8 cellular contexts compared by ENCODE assay signal in genomic region chr2:61178603-61179545, GRCh38. TPM values are rescaled to one million over a fixed set of nuclear protein-coding genes. Genes with fewer than 3 reads are reported as not detected.
DNase-seq lines count a peak whose midpoint lies in the region; ATAC-seq and TF ChIP-seq lines count a peak whose summit lies in the region.

No MANE protein-coding gene starts in this region.

- peaks cover 15% of the 10 kb centered on the region for H3K36me3 Mint-ChIP-seq in chondrocyte (ENCODE audit: low read depth)
- peaks cover 37% of the 10 kb centered on the region for H3K36me3 Mint-ChIP-seq in nephron (ENCODE audit: low read depth)

- H3K27me3 Mint-ChIP-seq in chondrocyte (ENCODE audit: low read depth) = no peaks in the 10 kb centered on the region
- H3K27me3 Mint-ChIP-seq in nephron (ENCODE audit: low read depth) = peaks cover 7% of the 10 kb centered on the region

- peaks cover 64% of the 10 kb centered on the region for H3K79me2 ChIP-seq in DND-41 (ENCODE audit: insufficient read depth, low read length)

- no peak overlapping the region for H2AFZ ChIP-seq in DND-41 (ENCODE audit: low read depth, low read length)

- no peaks in the 10 kb centered on the region for H3K9me3 ChIP-seq in DND-41 (ENCODE audit: insufficient read depth, low read length, severe bottlenecking)
- H3K9me3 ChIP-seq in MG63 = no peaks in the 10 kb centered on the region

- H4K20me1 ChIP-seq in DND-41 (ENCODE audit: insufficient read depth, low read length) = peaks cover 31% of the 10 kb centered on the region

- peak overlapping the region; percentile 42 for H3K4me3 Mint-ChIP-seq in chondrocyte (ENCODE audit: unreplicated experiment)
- H3K4me3 Mint-ChIP-seq in nephron = peak overlapping the region; percentile 84 to 90 (median 90)

- peaks cover 60% of the 10 kb centered on the region for H3K4me1 Mint-ChIP-seq in chondrocyte (ENCODE audit: low read depth)
- peaks cover 59% of the 10 kb centered on the region for H3K4me1 Mint-ChIP-seq in nephron

- no peak for TF ChIP-seq CTCF in DND-41 (IDR thresholded peaks at IDR 0.05; ENCODE audit: borderline replicate concordance, extremely low read depth, low read length, poor library complexity, severe bottlenecking)
- TF ChIP-seq CTCF in chondrocyte (IDR thresholded peaks at IDR 0.05) = no peak
- no peak for TF ChIP-seq CTCF in nephron (IDR thresholded peaks at IDR 0.05; ENCODE audit: unreplicated experiment in 3 of 3)

- ATAC-seq in DND-41 (ENCODE audit: insufficient read depth, low read depth) (no peak), HG02973 (IDR thresholded peaks at IDR 0.05; ENCODE audit: unreplicated experiment) (no peak)

- H3K9ac ChIP-seq in DND-41 (ENCODE audit: low read depth, low read length) = peak overlapping the region; percentile 96

- H3K36me3 ChIP-seq in DND-41 (ENCODE audit: insufficient read depth, low read length) = peaks cover 51% of the 10 kb centered on the region
- H3K36me3 ChIP-seq in MG63 = peaks cover 48% of the 10 kb centered on the region

- H3K27me3 ChIP-seq in DND-41 (ENCODE audit: insufficient read depth, low read length, poor library complexity) (no peaks in the 10 kb centered on the region), MG63 (no peaks in the 10 kb centered on the region)

- H3K27ac ChIP-seq in DND-41 (ENCODE audit: low read length) = peak overlapping the region; percentile 95

- DNase-seq in DND-41 (peak; percentile 35), MG63 (peak; percentile 26), chondrocyte (ENCODE audit: low spot score) (no peak), KG1 (lab: John Stamatoyannopoulos, UW) (no peak), NCI-H526 (lab: John Stamatoyannopoulos, UW) (no peak), DMS153 treated with DMSO at 0.1 percent for 48 hours (lab: John Stamatoyannopoulos, UW; ENCODE audit: unreplicated experiment) (no peak)

- peak overlapping the region; percentile 96 for H3K4me2 ChIP-seq in DND-41 (ENCODE audit: insufficient read depth, low read length)

- no peaks in the 10 kb centered on the region for H3K9me3 Mint-ChIP-seq in chondrocyte (ENCODE audit: low read depth)
- H3K9me3 Mint-ChIP-seq in nephron = no peaks in the 10 kb centered on the region

- H3K4me3 ChIP-seq in DND-41 (ENCODE audit: low read depth in 1 of 2, low read length in 2 of 2) = peak overlapping the region; percentile 75 to 89; a peak in 3 of 4 replicates
- H3K4me3 ChIP-seq in MG63 = peak overlapping the region; percentile 75

- H3K27ac Mint-ChIP-seq in chondrocyte (ENCODE audit: unreplicated experiment) (peak overlapping the region; percentile 81), nephron (peak overlapping the region; percentile 69 to 98 (median 92))

- H3K4me1 ChIP-seq in DND-41 (ENCODE audit: insufficient read depth, low read length) = peaks cover 66% of the 10 kb centered on the region

RNA-seq across cellular contexts. Expression of gene C2orf74, which starts 16.9 kb away (rescaled TPM):
- 27.7 and 59.8 TPM in 2 replicates for total RNA-seq in MG63 (2014; rRNA removed; shearing (Covaris generic); ENCODE audit: low replicate concordance)
- total RNA-seq in chondrocyte = 5.6 to 10.4 TPM (median 9.7 TPM) in 3 replicates

Comparison
In these comparisons a context has a peak if more than half of its experiments do, and no peak if none do; other contexts are left out.
1. DNase-seq: peak in DND-41 (single experiment) and MG63 (single experiment); none in chondrocyte (single experiment), KG1 (single experiment), NCI-H526 (0 of 2) and DMS153 treated with DMSO at 0.1 percent for 48 hours (single experiment).